ENCODE assay signal across 33 cellular contexts in genomic region chr9:118612201-118612600, GRCh38.
DNase-seq lines count a peak whose midpoint lies in the region; FAIRE-seq and TF ChIP-seq lines count a peak whose summit lies in the region.
"Had no signal": no experiment of that assay in that cellular context is flagged by ENCODE, and none has a peak within 500 bp of the region (broad histone marks: within the 10 kb centered on the region; RNA-seq: fewer than 3 reads in every experiment).

No MANE protein-coding gene starts in this region.

- no peak overlapping the region for H3K23ac ChIP-seq in mesendoderm (ENCODE audit: low read length)

- H3K4me1 Mint-ChIP-seq in endodermal cell, result peaks cover 13% of the 10 kb centered on the region
- H3K4me1 Mint-ChIP-seq in Caco-2 (ENCODE audit: low read depth, unreplicated experiment), result no peaks in the 10 kb centered on the region
- H3K4me1 Mint-ChIP-seq: B cell; CD14-positive monocyte; CD4-positive, alpha-beta memory T cell; CD4-positive, CD25-positive, alpha-beta regulatory T cell; CD8-positive, alpha-beta memory T cell had no signal

- H3K27me3 Mint-ChIP-seq in endodermal cell (ENCODE audit: insufficient read depth), result no peaks in the 10 kb centered on the region
- no peaks in the 10 kb centered on the region for H3K27me3 Mint-ChIP-seq in Caco-2 (ENCODE audit: insufficient read depth, unreplicated experiment)
- H3K27me3 Mint-ChIP-seq: B cell; CD4-positive, alpha-beta memory T cell; CD4-positive, alpha-beta T cell; CD4-positive, CD25-positive, alpha-beta regulatory T cell; CD8-positive, alpha-beta memory T cell had no signal

- H3K36me3 ChIP-seq in endodermal cell (ENCODE audit: control insufficient read depth, insufficient read depth, low read length), result no peaks in the 10 kb centered on the region
- H3K36me3 ChIP-seq in mesendoderm (ENCODE audit: control insufficient read depth, insufficient read depth, low read length), result no peaks in the 10 kb centered on the region
- H3K36me3 ChIP-seq in vagina, result no peaks in the 10 kb centered on the region
- no peaks in the 10 kb centered on the region for H3K36me3 ChIP-seq in Caco-2 (ENCODE audit: control insufficient read depth, insufficient read depth, low read length)
- H3K36me3 ChIP-seq: BE2C; BLaER1; BLaER1 treated with 17β-estradiol and CSF1 and Interleukin-3, amounts not matched to agents 10 nM and 100 nM had no signal

- 20 to 34% methylated on average over 1 to 3 of the region's 3 CpGs for WGBS in endodermal cell (ENCODE audit: insufficient coverage in 1 of 2, insufficient read length in 1 of 2), 2 experiments
- WGBS in mesendoderm (ENCODE audit: extremely low coverage, insufficient coverage, low lambda C conversion rate), result no CpG with 5 or more reads among the region's 3 CpGs

- no peak overlapping the region for H2BK120ac ChIP-seq in mesendoderm (ENCODE audit: low read depth, low read length)

- H3K4me1 ChIP-seq in endodermal cell (ENCODE audit: control insufficient read depth, insufficient read depth, low read length) (peaks cover 6% of the 10 kb centered on the region), mesendoderm (ENCODE audit: control insufficient read depth, low read depth, low read length) (no peaks in the 10 kb centered on the region), vagina (no peaks in the 10 kb centered on the region), Caco-2 (no peaks in the 10 kb centered on the region)
- H3K4me1 ChIP-seq: BE2C; BLaER1; BLaER1 treated with 17β-estradiol and CSF1 and Interleukin-3, amounts not matched to agents 10 nM and 100 nM had no signal

- H3K36me3 Mint-ChIP-seq in endodermal cell (ENCODE audit: low read depth) (no peaks in the 10 kb centered on the region), Caco-2 (ENCODE audit: insufficient read depth, unreplicated experiment) (no peaks in the 10 kb centered on the region)
- H3K36me3 Mint-ChIP-seq: CD14-positive monocyte; CD4-positive, alpha-beta memory T cell; CD4-positive, CD25-positive, alpha-beta regulatory T cell; CD8-positive, alpha-beta memory T cell; CD8-positive, alpha-beta T cell had no signal

- POLR2A ChIA-PET in Caco-2 (lab: Charles Lee), result no interaction called here

- no peaks in the 10 kb centered on the region for H3K79me1 ChIP-seq in mesendoderm (ENCODE audit: low read length)

- no peak overlapping the region for H3K4me2 ChIP-seq in mesendoderm (ENCODE audit: low read length)
- H3K4me2 ChIP-seq: A549; BLaER1; BLaER1 treated with 17β-estradiol and CSF1 and Interleukin-3, amounts not matched to agents 10 nM and 100 nM had no signal

- H3K27ac Mint-ChIP-seq in endodermal cell (peak overlapping the region; percentile 77), Caco-2 (ENCODE audit: unreplicated experiment) (no peak overlapping the region)
- H3K27ac Mint-ChIP-seq: B cell; CD14-positive monocyte; CD4-positive, alpha-beta memory T cell; CD4-positive, alpha-beta T cell; CD4-positive, CD25-positive, alpha-beta regulatory T cell; CD8-positive, alpha-beta memory T cell; CD8-positive, alpha-beta T cell had no signal

- H3K56ac ChIP-seq in mesendoderm (ENCODE audit: low read length), result no peak overlapping the region

- no peak for TF ChIP-seq POLR2A in H54 (IDR thresholded peaks at IDR 0.05; ENCODE audit: low read depth, low read length)
- TF ChIP-seq POLR2A in vagina (IDR thresholded peaks at IDR 0.05), result no peak

- H3K4me3 ChIP-seq in endodermal cell (ENCODE audit: low read length) (peak overlapping the region; percentile 44), mesendoderm (ENCODE audit: low read length) (no peak overlapping the region), vagina (no peak overlapping the region), Caco-2 (ENCODE audit: low read depth, low read length) (no peak overlapping the region)
- H3K4me3 ChIP-seq: A549; BLaER1; BLaER1 treated with 17β-estradiol and CSF1 and Interleukin-3, amounts not matched to agents 10 nM and 100 nM had no signal

- CTCF ChIA-PET in Caco-2 (lab: Charles Lee), result no interaction called here

- H3K9me3 ChIP-seq in endodermal cell (ENCODE audit: control insufficient read depth, low read length) (peaks cover 10% of the 10 kb centered on the region), vagina (no peaks in the 10 kb centered on the region), Caco-2 (no peaks in the 10 kb centered on the region)
- H3K9me3 ChIP-seq: A549; BE2C; BLaER1; BLaER1 treated with 17β-estradiol and CSF1 and Interleukin-3, amounts not matched to agents 10 nM and 100 nM had no signal

- TF ChIP-seq CTCF in endodermal cell (conservative IDR thresholded peaks at IDR 0.05) (no peak), vagina (IDR thresholded peaks at IDR 0.05) (no peak), Caco-2 (IDR thresholded peaks at IDR 0.05; ENCODE audit: insufficient read depth in 1 of 2, low read depth in 1 of 2, low read length in 1 of 2, severe bottlenecking in 1 of 2, unreplicated experiment in 1 of 2) (no peak)

- H3K9me3 Mint-ChIP-seq in endodermal cell, result peaks cover 5% of the 10 kb centered on the region
- peaks cover 9% of the 10 kb centered on the region for H3K9me3 Mint-ChIP-seq in Caco-2 (ENCODE audit: unreplicated experiment)

- intact Hi-C loops in vagina (cut with DNase I) (no loop called here), Caco-2 (cut with micrococcal nuclease; ENCODE audit: unreplicated experiment) (no loop called here)

- no peaks in the 10 kb centered on the region for H3K79me2 ChIP-seq in mesendoderm (ENCODE audit: control insufficient read depth, insufficient read depth, low read length)

- peak; percentile 82 for FAIRE-seq in H54 (lab: Jason Lieb, UNC)
- FAIRE-seq in frontal cortex (lab: Jason Lieb, UNC), result no peak
- FAIRE-seq: A549, D721Med had no signal

- H3K27me3 ChIP-seq in endodermal cell (ENCODE audit: control insufficient read depth, insufficient read depth, low read length, poor library complexity, severe bottlenecking), result no peaks in the 10 kb centered on the region
- no peaks in the 10 kb centered on the region for H3K27me3 ChIP-seq in mesendoderm (ENCODE audit: insufficient read depth, low read length, poor library complexity)
- H3K27me3 ChIP-seq in vagina, result no peaks in the 10 kb centered on the region
- no peaks in the 10 kb centered on the region for H3K27me3 ChIP-seq in Caco-2 (replicated peaks; ENCODE audit: control insufficient read depth, insufficient read depth, low read length)
- H3K27me3 ChIP-seq: BE2C; BLaER1; BLaER1 treated with 17β-estradiol and CSF1 and Interleukin-3, amounts not matched to agents 10 nM and 100 nM had no signal

- H3K9ac ChIP-seq in endodermal cell (ENCODE audit: extremely low read depth, low read length, poor library complexity, severe bottlenecking), result no peak overlapping the region
- H3K9ac ChIP-seq in mesendoderm (ENCODE audit: low read length), result no peak overlapping the region
- H3K9ac ChIP-seq: BLaER1; BLaER1 treated with 17β-estradiol and CSF1 and Interleukin-3, amounts not matched to agents 10 nM and 100 nM had no signal

- H3K18ac ChIP-seq in mesendoderm (ENCODE audit: low read length), result no peak overlapping the region

- no peak overlapping the region for H3K4ac ChIP-seq in mesendoderm (ENCODE audit: low read depth, low read length)

- no TSS peak for BruUV-seq in Caco-2 (replicated peaks; lab: Mats Ljungman, UMichigan)

- no peak overlapping the region for H3K4me3 Mint-ChIP-seq in endodermal cell
- H3K4me3 Mint-ChIP-seq in Caco-2 (ENCODE audit: unreplicated experiment), result no peak overlapping the region
- H3K4me3 Mint-ChIP-seq: B cell; CD14-positive monocyte; CD4-positive, alpha-beta memory T cell; CD4-positive, alpha-beta T cell; CD4-positive, CD25-positive, alpha-beta regulatory T cell; CD8-positive, alpha-beta memory T cell; CD8-positive, alpha-beta T cell had no signal

- no peak overlapping the region for H2BK15ac ChIP-seq in mesendoderm (replicated peaks; ENCODE audit: low read depth)

- H2AK5ac ChIP-seq in mesendoderm (ENCODE audit: low read length), result no peak overlapping the region

- H2BK5ac ChIP-seq in mesendoderm (ENCODE audit: low read length), result no peak overlapping the region

- H3K27ac ChIP-seq in endodermal cell (ENCODE audit: low read depth, low read length) (no peak overlapping the region), mesendoderm (ENCODE audit: low read depth, low read length) (no peak overlapping the region), vagina (no peak overlapping the region)
- H3K27ac ChIP-seq: 22Rv1; A549; BLaER1; BLaER1 treated with 17β-estradiol and CSF1 and Interleukin-3, amounts not matched to agents 10 nM and 100 nM; C4-2B had no signal

- DNase-seq in H54 (ENCODE audit: insufficient read length, low spot score), result no peak
- DNase-seq in endodermal cell, result peak; percentile 57
- peak; percentile 54 for DNase-seq in mesendoderm
- DNase-seq in vagina (ENCODE audit: extremely low spot score in 2 of 2), result no peak
- DNase-seq in frontal cortex (ENCODE audit: low spot score in 2 of 2), result no peak
- DNase-seq in Caco-2, result no peak
- DNase-seq: 8988T; ACHN; AML-193; BE2C; C1 segment of cervical spinal cord; Calu3; CD4-positive, alpha-beta memory T cell; CD4-positive, alpha-beta T cell; CD4-positive, CD25-positive, alpha-beta regulatory T cell; CD8-positive, alpha-beta memory T cell; CD8-positive, alpha-beta T cell; COR-L47; DMS 273 treated with DMSO at 0.1 percent for 48 hours; DMS153; DMS53; DMS79; DMS79 treated with DMSO at 0.1 percent for 48 hours; DND-41; EL had no signal

- H4K8ac ChIP-seq in mesendoderm (ENCODE audit: low read depth, low read length), result no peak overlapping the region

- no peak overlapping the region for H4K5ac ChIP-seq in mesendoderm (ENCODE audit: low read length)

Comparison
In these comparisons a context has a peak if more than half of its experiments do, and no peak if none do; other contexts are left out.
1. DNase-seq: peak in endodermal cell (single experiment) and mesendoderm (single experiment); none in H54 (single experiment), vagina (0 of 2), frontal cortex (0 of 2) and Caco-2 (0 of 2).